Comparison of ENCODE assay signal across 38 cellular contexts in genomic region chr9:126646162-126646561, GRCh38. TPM values are rescaled to one million over a fixed set of nuclear protein-coding genes. Genes with fewer than 3 reads are reported as not detected.
"Had no signal": no experiment of that assay in that cellular context is flagged by ENCODE, and none has a peak within 500 bp of the region (broad histone marks: within the 10 kb centered on the region; RNA-seq: fewer than 3 reads in every experiment).

No MANE protein-coding gene starts in this region.

- H3K4me3 Mint-ChIP-seq: activated CD4-positive, alpha-beta memory T cell treated with anti-CD3 and anti-CD28 coated beads, Interleukin-2, amount 10 ng/mL, durations not matched to agents 7 days and 5 days; activated CD4-positive, alpha-beta T cell treated with anti-CD3 and anti-CD28 coated beads for 36 hours; activated CD4-positive, alpha-beta T cell treated with anti-CD3 and anti-CD28 coated beads, Interleukin-2, amount 10 ng/mL, durations not matched to agents 7 days and 5 days; activated CD8-positive, alpha-beta memory T cell treated with anti-CD3 and anti-CD28 coated beads, Interleukin-2, amount 10 ng/mL, durations not matched to agents 7 days and 5 days; activated CD8-positive, alpha-beta T cell treated with anti-CD3 and anti-CD28 coated beads, Interleukin-2, amount 10 ng/mL, durations not matched to agents 7 days and 5 days; activated naive CD4-positive, alpha-beta T cell treated with anti-CD3 and anti-CD28 coated beads for 36 hours; activated naive CD8-positive, alpha-beta T cell treated with anti-CD3 and anti-CD28 coated beads for 36 hours; activated T-cell treated with anti-CD3 and anti-CD28 coated beads, Interleukin-2, amount 50 U/mL, for 4 hours; activated T-cell treated with anti-CD3 and anti-CD28 coated beads, Interleukin-2, amount 50 U/mL, for 72 hours; activated T-helper 1 cell treated with anti-CD3 and anti-CD28 coated beads, Interleukin-12 subunit alpha, Interleukin-12 subunit beta, Interleukin-2, Interleukin-4 antibody, amounts not matched to agents 30 ng/mL and 10 ng/mL and 1 ng/mL, durations not matched to agents 14 hours and 24 hours and 36 hours; activated T-helper 17 cell treated with anti-CD3 and anti-CD28 coated beads, Interleukin-2, amount 50 U/mL, for 72 hours; T-helper 1 cell treated with Interleukin-12 subunit alpha and Interleukin-12 subunit beta and Interleukin-4 antibody, amounts not matched to agents 30 μg/mL and 1 μg/mL, for 36 hours; T-helper 2 cell treated with Interferon-gamma antibody and Interleukin-4, amounts not matched to agents 5 μg/mL and 100 μg/mL, for 36 hours; WTC11 had no signal

- H3K36me3 Mint-ChIP-seq: activated CD8-positive, alpha-beta memory T cell treated with anti-CD3 and anti-CD28 coated beads, Interleukin-2, amount 10 ng/mL, durations not matched to agents 7 days and 5 days; activated naive CD4-positive, alpha-beta T cell treated with anti-CD3 and anti-CD28 coated beads, Interleukin-2, amount 50 U/mL, for 72 hours; activated naive CD8-positive, alpha-beta T cell treated with anti-CD3 and anti-CD28 coated beads for 36 hours; WTC11 had no signal

- H3K27ac Mint-ChIP-seq: activated CD4-positive, alpha-beta memory T cell treated with anti-CD3 and anti-CD28 coated beads, Interleukin-2, amount 10 ng/mL, durations not matched to agents 7 days and 5 days; activated CD4-positive, alpha-beta T cell treated with anti-CD3 and anti-CD28 coated beads for 36 hours; activated CD4-positive, alpha-beta T cell treated with anti-CD3 and anti-CD28 coated beads, Interleukin-2, amount 10 ng/mL, durations not matched to agents 7 days and 5 days; activated CD8-positive, alpha-beta memory T cell treated with anti-CD3 and anti-CD28 coated beads, Interleukin-2, amount 10 ng/mL, durations not matched to agents 7 days and 5 days; activated CD8-positive, alpha-beta T cell treated with anti-CD3 and anti-CD28 coated beads, Interleukin-2, amount 10 ng/mL, durations not matched to agents 7 days and 5 days; activated naive CD4-positive, alpha-beta T cell treated with anti-CD3 and anti-CD28 coated beads for 36 hours; activated naive CD4-positive, alpha-beta T cell treated with anti-CD3 and anti-CD28 coated beads, Interleukin-2, amount 50 U/mL, for 72 hours; activated naive CD8-positive, alpha-beta T cell treated with anti-CD3 and anti-CD28 coated beads for 36 hours; activated T-cell treated with anti-CD3 and anti-CD28 coated beads, Interleukin-2, amount 50 U/mL, for 72 hours; activated T-helper 1 cell treated with anti-CD3 and anti-CD28 coated beads, Interleukin-12 subunit alpha, Interleukin-12 subunit beta, Interleukin-2, Interleukin-4 antibody, amounts not matched to agents 30 ng/mL and 10 ng/mL and 1 ng/mL, durations not matched to agents 14 hours and 24 hours and 36 hours; activated T-helper 17 cell treated with anti-CD3 and anti-CD28 coated beads, Interleukin-2, amount 50 U/mL, for 72 hours; T-helper 1 cell treated with Interleukin-12 subunit alpha and Interleukin-12 subunit beta and Interleukin-4 antibody, amounts not matched to agents 30 μg/mL and 1 μg/mL, for 36 hours; T-helper 2 cell treated with Interferon-gamma antibody and Interleukin-4, amounts not matched to agents 5 μg/mL and 100 μg/mL, for 36 hours; WTC11 had no signal

- H3K4me1 ChIP-seq: adrenal gland, breast epithelium had no signal

- H3K27me3 ChIP-seq: body of pancreas had no signal

- H3K9me3 ChIP-seq: adrenal gland, body of pancreas, breast epithelium had no signal

- H3K9me3 Mint-ChIP-seq: activated CD4-positive, alpha-beta memory T cell treated with anti-CD3 and anti-CD28 coated beads, Interleukin-2, amount 10 ng/mL, durations not matched to agents 7 days and 5 days; activated CD4-positive, alpha-beta T cell treated with anti-CD3 and anti-CD28 coated beads, Interleukin-2, amount 10 ng/mL, durations not matched to agents 7 days and 5 days; activated naive CD4-positive, alpha-beta T cell treated with anti-CD3 and anti-CD28 coated beads for 36 hours; activated naive CD4-positive, alpha-beta T cell treated with anti-CD3 and anti-CD28 coated beads, Interleukin-2, amount 50 U/mL, for 72 hours; activated naive CD8-positive, alpha-beta T cell treated with anti-CD3 and anti-CD28 coated beads for 36 hours; activated T-cell treated with anti-CD3 and anti-CD28 coated beads, Interleukin-2, amount 50 U/mL, for 4 hours; activated T-cell treated with anti-CD3 and anti-CD28 coated beads, Interleukin-2, amount 50 U/mL, for 72 hours; activated T-helper 1 cell treated with anti-CD3 and anti-CD28 coated beads, Interleukin-12 subunit alpha, Interleukin-12 subunit beta, Interleukin-2, Interleukin-4 antibody, amounts not matched to agents 30 ng/mL and 10 ng/mL and 1 ng/mL, durations not matched to agents 14 hours and 24 hours and 36 hours; activated T-helper 17 cell treated with anti-CD3 and anti-CD28 coated beads, Interleukin-2, amount 50 U/mL, for 72 hours; T-helper 1 cell treated with Interleukin-12 subunit alpha and Interleukin-12 subunit beta and Interleukin-4 antibody, amounts not matched to agents 30 μg/mL and 1 μg/mL, for 36 hours; T-helper 2 cell treated with Interferon-gamma antibody and Interleukin-4, amounts not matched to agents 5 μg/mL and 100 μg/mL, for 36 hours; WTC11 had no signal

- H3K4me3 ChIP-seq: adrenal gland, body of pancreas, breast epithelium had no signal

- H3K36me3 ChIP-seq: adrenal gland, brain microvascular endothelial cell, breast epithelium, WERI-Rb-1 had no signal

- H3K4me1 Mint-ChIP-seq: activated CD4-positive, alpha-beta memory T cell treated with anti-CD3 and anti-CD28 coated beads, Interleukin-2, amount 10 ng/mL, durations not matched to agents 7 days and 5 days; activated CD4-positive, alpha-beta T cell treated with anti-CD3 and anti-CD28 coated beads for 36 hours; activated CD8-positive, alpha-beta memory T cell treated with anti-CD3 and anti-CD28 coated beads, Interleukin-2, amount 10 ng/mL, durations not matched to agents 7 days and 5 days; activated naive CD8-positive, alpha-beta T cell treated with anti-CD3 and anti-CD28 coated beads for 36 hours; activated T-helper 17 cell treated with anti-CD3 and anti-CD28 coated beads, Interleukin-2, amount 50 U/mL, for 72 hours had no signal

- DNase-seq: activated CD4-positive, alpha-beta memory T cell treated with anti-CD3 and anti-CD28 coated beads, Interleukin-2, amount 10 ng/mL, durations not matched to agents 7 days and 5 days; activated CD4-positive, alpha-beta T cell treated with anti-CD3 and anti-CD28 coated beads for 1 hour; activated CD4-positive, alpha-beta T cell treated with anti-CD3 and anti-CD28 coated beads for 36 hours; activated CD4-positive, alpha-beta T cell treated with anti-CD3 and anti-CD28 coated beads for 48 hours; activated CD4-positive, alpha-beta T cell treated with anti-CD3 and anti-CD28 coated beads, Interleukin-2, amount 10 ng/mL, durations not matched to agents 7 days and 5 days; activated CD4-positive, alpha-beta T cell treated with anti-CD3 and anti-CD28 coated beads, Interleukin-2, amount 50 U/mL, for 48 hours; activated CD4-positive, CD25-positive, alpha-beta regulatory T cell; activated CD8-positive, alpha-beta memory T cell treated with anti-CD3 and anti-CD28 coated beads for 24 hours; activated CD8-positive, alpha-beta memory T cell treated with anti-CD3 and anti-CD28 coated beads, Interleukin-2, amount 10 ng/mL, durations not matched to agents 7 days and 5 days; activated CD8-positive, alpha-beta memory T cell treated with anti-CD3 and anti-CD28 coated beads, Interleukin-2, amount 50 U/mL, for 48 hours; activated CD8-positive, alpha-beta T cell treated with anti-CD3 and anti-CD28 coated beads, Interleukin-2, amount 10 ng/mL, durations not matched to agents 7 days and 5 days; activated effector memory CD4-positive, alpha-beta T cell treated with anti-CD3 and anti-CD28 coated beads, Interleukin-2, amount 50 U/mL, for 16 hours; activated gamma-delta T cell treated with Interleukin-2 at 50 U/mL for 16 hours; activated naive CD4-positive, alpha-beta T cell; activated naive CD4-positive, alpha-beta T cell treated with anti-CD3 and anti-CD28 coated beads for 36 hours; activated naive CD4-positive, alpha-beta T cell treated with anti-CD3 and anti-CD28 coated beads, Interleukin-2, amount 50 U/mL, for 16 hours; activated naive CD8-positive, alpha-beta T cell treated with anti-CD3 and anti-CD28 coated beads for 36 hours; activated T-cell treated with anti-CD3 and anti-CD28 coated beads, Interleukin-2, amount 50 U/mL, for 1 hour; activated T-cell treated with anti-CD3 and anti-CD28 coated beads, Interleukin-2, amount 50 U/mL, for 4 hours; activated T-cell treated with anti-CD3 and anti-CD28 coated beads, Interleukin-2, amount 50 U/mL, for 72 hours; adrenal gland; amniotic stem cell; aorta; body of pancreas; brain microvascular endothelial cell; central memory CD4-positive, alpha-beta T cell; T-helper 1 cell; T-helper 2 cell; T-helper 9 cell; WERI-Rb-1 had no signal

RNA-seq across cellular contexts. Expression of gene LMX1B, which starts 32.4 kb away (rescaled TPM):
- total RNA-seq: activated CD4-positive, alpha-beta memory T cell treated with anti-CD3 and anti-CD28 coated beads, Interleukin-2, amount 10 ng/mL, durations not matched to agents 7 days and 5 days; activated CD4-positive, alpha-beta T cell treated with anti-CD3 and anti-CD28 coated beads for 36 hours; activated CD4-positive, alpha-beta T cell treated with anti-CD3 and anti-CD28 coated beads, Interleukin-2, amount 10 ng/mL, durations not matched to agents 7 days and 5 days; activated CD8-positive, alpha-beta memory T cell treated with anti-CD3 and anti-CD28 coated beads, Interleukin-2, amount 10 ng/mL, durations not matched to agents 7 days and 5 days; activated CD8-positive, alpha-beta T cell treated with anti-CD3 and anti-CD28 coated beads, Interleukin-2, amount 10 ng/mL, durations not matched to agents 7 days and 5 days; activated naive CD4-positive, alpha-beta T cell treated with anti-CD3 and anti-CD28 coated beads for 36 hours; activated naive CD4-positive, alpha-beta T cell treated with anti-CD3 and anti-CD28 coated beads, Interleukin-2, amount 50 U/mL, for 72 hours; activated naive CD8-positive, alpha-beta T cell treated with anti-CD3 and anti-CD28 coated beads for 36 hours; activated T-cell treated with anti-CD3 and anti-CD28 coated beads, Interleukin-2, amount 50 U/mL, for 4 hours; activated T-cell treated with anti-CD3 and anti-CD28 coated beads, Interleukin-2, amount 50 U/mL, for 72 hours; activated T-helper 1 cell treated with anti-CD3 and anti-CD28 coated beads, Interleukin-12 subunit alpha, Interleukin-12 subunit beta, Interleukin-2, Interleukin-4 antibody, amounts not matched to agents 30 ng/mL and 10 ng/mL and 1 ng/mL, durations not matched to agents 14 hours and 24 hours and 36 hours; activated T-helper 17 cell treated with anti-CD3 and anti-CD28 coated beads, Interleukin-2, amount 50 U/mL, for 72 hours; chondrocyte had no signal
